Comparison of ENCODE assay signal across 1 cellular context in genomic region chr6:24982231-24982630, GRCh38.
TF ChIP-seq lines count a peak whose summit lies in the region.

No MANE protein-coding gene starts in this region.

TF ChIP-seq in HepG2, 621 proteins besides CTCF, POLR2A, EP300 and RAD21 (continued from another document):
- TF ChIP-seq ZBTB34 (CRISPR knock-in tag; IDR thresholded peaks at IDR 0.05): no peak
- no peak for TF ChIP-seq ETS1 (CRISPR knock-in tag; IDR thresholded peaks at IDR 0.05)
- no peak for TF ChIP-seq ZNF510 (CRISPR knock-in tag; IDR thresholded peaks at IDR 0.05; ENCODE audit: low read depth)
- no peak for TF ChIP-seq RBM39 (IDR thresholded peaks at IDR 0.05; ENCODE audit: low read depth, low read length, poor library complexity, severe bottlenecking)
- TF ChIP-seq MTF1 (CRISPR knock-in tag; IDR thresholded peaks at IDR 0.05): no peak
- no peak for TF ChIP-seq KLF15 (CRISPR knock-in tag; IDR thresholded peaks at IDR 0.05; ENCODE audit: borderline replicate concordance)
- TF ChIP-seq RBAK (CRISPR knock-in tag; IDR thresholded peaks at IDR 0.05): no peak
